Comparison of ENCODE assay signal across 7 cellular contexts in the genomic region with DNA sequence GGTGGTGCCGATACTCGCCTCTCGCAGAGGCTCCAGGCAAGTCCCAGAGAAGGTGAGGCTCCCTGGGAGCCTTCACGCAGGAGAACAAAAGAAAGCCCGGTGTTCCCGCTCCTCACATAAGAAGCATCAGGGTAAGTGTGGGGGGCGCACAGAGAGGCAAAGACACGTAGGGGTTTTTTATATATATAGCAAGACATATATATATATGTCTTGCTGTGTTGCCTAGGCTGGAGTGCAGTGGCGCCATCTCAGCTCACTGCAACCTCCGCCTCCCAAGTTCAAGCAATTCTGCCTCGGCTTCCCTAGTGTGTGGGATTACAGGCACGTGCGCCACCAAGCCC.
DNase-seq lines count a peak whose midpoint lies in the region; ATAC-seq and TF ChIP-seq lines count a peak whose summit lies in the region.

No MANE protein-coding gene starts in this region.

- H3K9me3 ChIP-seq in Loucy (ENCODE audit: insufficient read depth, low read depth, low read length) (no peaks in the 10 kb centered on the region), spleen (no peaks in the 10 kb centered on the region), ovary (no peaks in the 10 kb centered on the region)

- no peaks in the 10 kb centered on the region for H3K9me3 Mint-ChIP-seq in effector memory CD8-positive, alpha-beta T cell

- H3K9ac ChIP-seq in Loucy (ENCODE audit: low read depth, low read length, poor library complexity, severe bottlenecking) = no peak overlapping the region

- no peaks in the 10 kb centered on the region for H4K20me1 ChIP-seq in Loucy (ENCODE audit: insufficient read depth, low read length, poor library complexity, severe bottlenecking)

- peaks cover 18 to 23% of the 10 kb centered on the region in 2 donors for H3K4me1 Mint-ChIP-seq in effector memory CD8-positive, alpha-beta T cell (ENCODE audit: low read depth in 2 of 2)

- H3K27ac ChIP-seq in spleen (peak overlapping the region in 3 of 8 donors; percentile 48 to 66 (median 50)), ovary (no peak overlapping the region)

- peak; percentile 9 for ATAC-seq in GM19463 (IDR thresholded peaks at IDR 0.05; ENCODE audit: unreplicated experiment)
- peak; percentile 6 for ATAC-seq in effector memory CD8-positive, alpha-beta T cell (replicated peaks)

- intact Hi-C loops in spleen (cut with DNase I; ENCODE audit: low total_unique reads) (no loop called here), ovary (cut with DNase I) (loop anchor here (5.0 to 10.0 kb wide), 5 partner anchors 82 to 465 kb away; a partner anchor contains a TSS)

- H3K79me2 ChIP-seq in Loucy (ENCODE audit: insufficient read depth, low read length) = no peaks in the 10 kb centered on the region

- TF ChIP-seq EP300 in ovary (IDR thresholded peaks at IDR 0.05) = no peak

- H3K27ac Mint-ChIP-seq in effector memory CD8-positive, alpha-beta T cell = peak overlapping the region; percentile 52 to 62

- 31 to 38% (median 35%) methylated on average over 13 of the region's 13 CpGs for WGBS in spleen, 5 donors
- WGBS in ovary, 3 donors = 25 to 44% (median 25%) methylated on average over 13 of the region's 13 CpGs

- peak overlapping the region; percentile 58 for H3K4me2 ChIP-seq in Loucy (ENCODE audit: low read depth, low read length, poor library complexity, severe bottlenecking)

- H3K4me3 ChIP-seq in Loucy (ENCODE audit: low read length, poor library complexity, severe bottlenecking) = peak overlapping the region; percentile 55
- peak overlapping the region; percentile 30 to 66 (median 37) for H3K4me3 ChIP-seq in spleen
- no peak overlapping the region for H3K4me3 ChIP-seq in ovary

- no peaks in the 10 kb centered on the region for H3K36me3 ChIP-seq in Loucy (ENCODE audit: insufficient read depth, low read length)
- no peaks in the 10 kb centered on the region for H3K36me3 ChIP-seq in spleen
- no peaks in the 10 kb centered on the region for H3K36me3 ChIP-seq in ovary

- peak overlapping the region; percentile 84 to 88 for H3K4me3 Mint-ChIP-seq in effector memory CD8-positive, alpha-beta T cell

- H3K27me3 Mint-ChIP-seq in effector memory CD8-positive, alpha-beta T cell = no peaks in the 10 kb centered on the region

- peaks cover 43% of the 10 kb centered on the region for H3K36me3 Mint-ChIP-seq in effector memory CD8-positive, alpha-beta T cell (ENCODE audit: insufficient read depth)

- no peak for TF ChIP-seq POLR2A in spleen (IDR thresholded peaks at IDR 0.05)
- TF ChIP-seq POLR2A in ovary (IDR thresholded peaks at IDR 0.05) = no peak

- TF ChIP-seq CTCF in Loucy (conservative IDR thresholded peaks at IDR 0.05; ENCODE audit: low read length) = peak; percentile 6; the same call in 1 of the 2 replicates
- TF ChIP-seq CTCF in spleen (IDR thresholded peaks at IDR 0.05 in 8 of 11, conservative IDR thresholded peaks at IDR 0.05 in 3 of 11) = peak in 5 of 11 experiments; percentile 1 to 53 (median 38)
- TF ChIP-seq CTCF in ovary (IDR thresholded peaks at IDR 0.05) = no peak

- no peaks in the 10 kb centered on the region for H3K9me2 ChIP-seq in Loucy (replicated peaks; ENCODE audit: low read depth, low read length)

- 0 out of 2 replicates have a peak overlapping the region, but pooled peaks have one; percentile 47 for H2AFZ ChIP-seq in Loucy (ENCODE audit: low read length)

- H3F3A ChIP-seq in Loucy (ENCODE audit: low read depth) = no peaks in the 10 kb centered on the region

- no peaks in the 10 kb centered on the region for H3K27me3 ChIP-seq in Loucy (ENCODE audit: insufficient read depth, low read length, poor library complexity, severe bottlenecking)
- no peaks in the 10 kb centered on the region for H3K27me3 ChIP-seq in spleen (replicated peaks in 1 of 7)
- no peaks in the 10 kb centered on the region for H3K27me3 ChIP-seq in ovary

- H3K4me1 ChIP-seq in Loucy (ENCODE audit: insufficient read depth, low read length, poor library complexity, severe bottlenecking) (no peaks in the 10 kb centered on the region), spleen (peaks cover 6 to 41% (median 32%) of the 10 kb centered on the region in 6 donors), ovary (ENCODE audit: insufficient read depth) (peaks cover 3% of the 10 kb centered on the region)

- DNase-seq in effector memory CD8-positive, alpha-beta T cell = no peak
- DNase-seq in spleen (no peak), ovary (no peak), DMS79 treated with DMSO at 0.1 percent for 48 hours (lab: John Stamatoyannopoulos, UW) (no peak), middle frontal gyrus (ENCODE audit: extremely low spot score, low spot score) (no peak)
